15 cellular contexts compared by ENCODE assay signal in the genomic region with DNA sequence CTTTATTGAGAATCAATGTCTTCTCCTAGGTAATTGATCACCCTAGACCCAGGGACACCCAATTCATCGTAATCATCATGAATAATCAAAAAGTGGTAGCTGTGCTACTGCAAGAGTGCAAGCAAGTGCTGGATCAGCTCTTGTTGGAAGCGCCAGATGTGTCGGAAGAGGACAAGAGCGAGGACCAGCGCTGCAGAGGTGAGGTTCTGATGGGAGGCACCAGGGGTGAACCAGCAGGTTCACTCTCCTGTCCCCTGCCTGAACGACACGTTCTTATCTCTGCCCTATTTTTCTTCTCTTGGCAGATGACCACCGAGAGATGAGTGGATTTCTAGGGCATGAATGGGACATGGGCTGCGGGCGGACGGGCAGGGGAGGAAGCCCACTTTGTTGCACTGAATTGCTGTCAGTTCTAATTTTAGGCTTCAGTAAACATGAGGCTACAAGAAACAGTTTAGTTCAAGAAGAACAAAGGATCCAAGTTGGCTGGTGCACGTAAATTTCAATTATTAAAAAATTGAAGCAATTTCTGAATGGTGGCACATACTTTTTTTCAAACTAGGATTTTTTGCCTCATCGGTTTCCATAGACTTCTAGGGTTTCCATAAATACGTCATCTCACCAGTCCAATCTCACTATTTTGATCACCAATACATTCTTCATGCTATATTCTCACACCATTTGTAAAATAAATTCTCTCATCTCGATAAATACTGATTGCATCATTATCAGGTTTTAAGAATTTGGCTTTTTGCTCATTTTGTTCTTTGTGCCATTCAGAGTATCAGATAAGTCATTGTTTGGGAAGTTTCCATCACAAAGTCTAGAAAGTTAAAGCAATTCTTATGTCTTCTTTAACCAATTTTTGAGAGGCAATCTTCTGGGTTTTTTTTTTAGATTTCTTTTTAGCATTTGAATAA.
"Had no signal": no experiment of that assay in that cellular context is flagged by ENCODE, and none has a peak within 500 bp of the region (broad histone marks: within the 10 kb centered on the region; RNA-seq: fewer than 3 reads in every experiment).

No MANE protein-coding gene starts in this region.

- DNase-seq: effector CD8-positive, alpha-beta T cell; immature natural killer cell; left lung; lower lobe of right lung; psoas muscle; sigmoid colon; stimulated activated naive CD8-positive, alpha-beta T cell treated with anti-CD3 and anti-CD28 coated beads, Interleukin-15, Interleukin-2, amounts not matched to agents 100 U/mL and 50 U/mL, for 24 hours; tibial artery; uterus had no signal

- H3K27me3 ChIP-seq: gastroesophageal sphincter, left lung, neutrophil, sigmoid colon, tibial artery, upper lobe of left lung, uterus had no signal

- H3K27ac ChIP-seq: coronary artery, gastroesophageal sphincter, left lung, lower lobe of right lung, neutrophil, psoas muscle, sigmoid colon, skin epidermis, tibial artery, upper lobe of left lung, uterus had no signal

- ATAC-seq: gastroesophageal sphincter; left lung; lower lobe of right lung; natural killer cell treated with Interleukin-12 subunit alpha and Interleukin-12 subunit beta and Interleukin-15 and Interleukin-18, amount 100 ng/mL, for 72 hours; stimulated activated naive CD8-positive, alpha-beta T cell treated with anti-CD3 and anti-CD28 coated beads, Interleukin-15, Interleukin-2, amounts not matched to agents 100 U/mL and 50 U/mL, for 24 hours had no signal

- H3K9me3 ChIP-seq: gastroesophageal sphincter, left lung, lower lobe of right lung, neutrophil, psoas muscle, sigmoid colon, tibial artery, upper lobe of left lung, uterus had no signal

- H3K36me3 ChIP-seq: uterus had no signal

- H3K4me1 ChIP-seq: left lung, lower lobe of right lung, sigmoid colon, upper lobe of left lung, uterus had no signal

- H3K4me3 ChIP-seq: coronary artery, gastroesophageal sphincter, left lung, lower lobe of right lung, sigmoid colon, skin epidermis, tibial artery, upper lobe of left lung, uterus had no signal
